8 cellular contexts compared by ENCODE assay signal in the genomic region with DNA sequence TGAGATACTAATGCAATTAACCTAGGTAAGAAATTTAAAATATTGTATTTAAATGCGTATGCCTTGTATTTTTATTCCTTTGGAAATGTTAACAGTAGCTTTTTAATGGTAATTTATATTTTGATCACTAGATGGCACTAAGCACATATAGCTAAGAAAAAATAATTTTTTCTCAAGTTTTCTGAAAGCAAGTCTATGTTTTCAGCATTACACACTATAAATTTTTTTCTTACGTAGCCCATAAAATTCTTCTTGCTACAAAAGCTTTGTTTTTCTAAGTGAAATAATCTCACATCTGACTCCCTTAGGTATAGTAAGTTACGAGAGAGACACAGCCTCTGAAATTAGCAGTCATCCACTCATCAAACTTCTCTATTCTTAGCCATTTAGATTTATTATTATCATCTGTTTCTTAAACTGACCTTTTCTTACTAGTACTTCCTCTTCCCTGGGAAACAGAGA. TPM values are rescaled to one million over a fixed set of nuclear protein-coding genes. Genes with fewer than 3 reads are reported as not detected.
A peak's percentile ranks its signal among the peaks of the same experiment; 100 is the strongest.
DNase-seq lines count a peak whose midpoint lies in the region; ATAC-seq and TF ChIP-seq lines count a peak whose summit lies in the region.

No MANE protein-coding gene starts in this region.

- POLR2A ChIA-PET in A673 (lab: Charles Lee; ENCODE audit: low non-redundant PET): interaction anchor here (0.7 kb wide), 1 partner anchor 11 kb away, joined by 7 read pairs; no protein-coding TSS in a partner anchor
- POLR2A ChIA-PET in activated CD4-positive, alpha-beta T cell treated with anti-CD3 and anti-CD28 coated beads for 36 hours (lab: Charles Lee): interaction anchor here (0.6 kb wide), 2 partner anchors 316 to 344 kb away, joined by 3 to 4 read pairs; no protein-coding TSS in a partner anchor

- peak; percentile 65 for TF ChIP-seq CTCF in A673 (conservative IDR thresholded peaks at IDR 0.05; ENCODE audit: low read depth, low read length)
- peak; percentile 38 for TF ChIP-seq CTCF in GM10266 (IDR thresholded peaks at IDR 0.05; ENCODE audit: control insufficient read depth, insufficient read depth, low read depth, missing control alignments)
- TF ChIP-seq CTCF in Peyer's patch (IDR thresholded peaks at IDR 0.05): peak in 5 of 6 experiments; percentile 2 to 51 (median 26)
- peak; percentile 20 to 55 (median 32) for TF ChIP-seq CTCF in gastroesophageal sphincter (IDR thresholded peaks at IDR 0.05)

- no peaks in the 10 kb centered on the region for H3K27me3 ChIP-seq in A673 (replicated peaks; ENCODE audit: insufficient read depth, low read depth, low read length, poor library complexity)
- no peaks in the 10 kb centered on the region for H3K27me3 ChIP-seq in Peyer's patch
- no peaks in the 10 kb centered on the region for H3K27me3 ChIP-seq in gastroesophageal sphincter

- TF ChIP-seq POLR2A in Peyer's patch (IDR thresholded peaks at IDR 0.05) (no peak), gastroesophageal sphincter (IDR thresholded peaks at IDR 0.05) (no peak)

- H3K9me3 Mint-ChIP-seq in activated CD4-positive, alpha-beta T cell treated with anti-CD3 and anti-CD28 coated beads for 36 hours (ENCODE audit: low read depth): no peaks in the 10 kb centered on the region

- H3K9me3 ChIP-seq in A673 (ENCODE audit: low read depth, low read length, poor library complexity, severe bottlenecking): no peaks in the 10 kb centered on the region
- H3K9me3 ChIP-seq in Peyer's patch: no peaks in the 10 kb centered on the region
- no peaks in the 10 kb centered on the region for H3K9me3 ChIP-seq in gastroesophageal sphincter

- intact Hi-C loops in A673 (cut with micrococcal nuclease; ENCODE audit: unreplicated experiment) (loop anchor here (5.0 to 10.0 kb wide), 3 partner anchors 344 to 749 kb away; no protein-coding TSS in a partner anchor), head of caudate nucleus (cut with DNase I) (no loop called here)
- intact Hi-C loops in activated CD4-positive, alpha-beta T cell treated with anti-CD3 and anti-CD28 coated beads for 36 hours (cut with DNase I, micrococcal nuclease): loop anchor here (1.0 to 5.0 kb wide), 4 partner anchors 49 to 343 kb away; no protein-coding TSS in a partner anchor

- H3K4me3 Mint-ChIP-seq in activated CD4-positive, alpha-beta T cell treated with anti-CD3 and anti-CD28 coated beads for 36 hours: no peak overlapping the region

- H3K4me3 ChIP-seq in A673 (ENCODE audit: low read depth, low read length, poor library complexity, severe bottlenecking) (no peak overlapping the region), Peyer's patch (no peak overlapping the region), gastroesophageal sphincter (no peak overlapping the region)

- no peaks in the 10 kb centered on the region for H3K27me3 Mint-ChIP-seq in activated CD4-positive, alpha-beta T cell treated with anti-CD3 and anti-CD28 coated beads for 36 hours

- TF ChIP-seq EP300 in gastroesophageal sphincter (IDR thresholded peaks at IDR 0.05): no peak

- peaks cover 9% of the 10 kb centered on the region for H3K36me3 Mint-ChIP-seq in activated CD4-positive, alpha-beta T cell treated with anti-CD3 and anti-CD28 coated beads for 36 hours (ENCODE audit: low read depth)

- BruUV-seq in A673 (replicated peaks; lab: Mats Ljungman, UMichigan): no TSS peak

- H3K4me1 ChIP-seq in A673 (ENCODE audit: insufficient read depth, low read length, poor library complexity, severe bottlenecking) (peaks cover 16% of the 10 kb centered on the region), Peyer's patch (no peaks in the 10 kb centered on the region), gastroesophageal sphincter (no peaks in the 10 kb centered on the region)

- H3K27ac ChIP-seq in A673 (ENCODE audit: low read depth, low read length, poor library complexity, severe bottlenecking): no peak overlapping the region
- H3K27ac ChIP-seq in Peyer's patch: no peak overlapping the region
- no peak overlapping the region for H3K27ac ChIP-seq in gastroesophageal sphincter

- no peak for ATAC-seq in gastroesophageal sphincter
- no peak for ATAC-seq in activated CD4-positive, alpha-beta T cell treated with anti-CD3 and anti-CD28 coated beads for 36 hours

- DNase-seq in A673 (ENCODE audit: low spot score) (peak; percentile 40), GM10266 (ENCODE audit: extremely low spot score) (no peak), Peyer's patch (no peak), head of caudate nucleus (no peak), putamen (ENCODE audit: low spot score) (no peak), RPMI8226 (no peak)
- DNase-seq in activated CD4-positive, alpha-beta T cell treated with anti-CD3 and anti-CD28 coated beads for 36 hours: no peak

- 36 to 41% methylated on average over 3 of the region's 3 CpGs for WGBS in gastroesophageal sphincter (ENCODE audit: low coverage in 1 of 2), 2 donors

- H3K4me1 Mint-ChIP-seq in activated CD4-positive, alpha-beta T cell treated with anti-CD3 and anti-CD28 coated beads for 36 hours: peaks cover 5% of the 10 kb centered on the region

- H3K36me3 ChIP-seq in A673 (ENCODE audit: insufficient read depth, low read length, poor library complexity, severe bottlenecking) (no peaks in the 10 kb centered on the region), Peyer's patch (peaks cover 0 to 3% (median 0%) of the 10 kb centered on the region in 3 donors), gastroesophageal sphincter (peaks cover 0 to 19% of the 10 kb centered on the region in 2 donors)

- CTCF ChIA-PET in A673 (lab: Charles Lee): interaction anchor here (0.6 kb wide), 1 partner anchor 548 kb away, joined by 7 read pairs; no protein-coding TSS in a partner anchor
- CTCF ChIA-PET in activated CD4-positive, alpha-beta T cell treated with anti-CD3 and anti-CD28 coated beads for 36 hours (lab: Charles Lee): interaction anchor here (0.7 to 3.8 kb wide), 25 partner anchors 10 to 430 kb away, joined by 3 to 13 read pairs (median 5); partner anchors contain the start of gene TSPYL1

- H3K27ac Mint-ChIP-seq in activated CD4-positive, alpha-beta T cell treated with anti-CD3 and anti-CD28 coated beads for 36 hours: no peak overlapping the region

RNA-seq across cellular contexts. Expression of gene TSPYL4, which starts 35.7 kb away (rescaled TPM):
- total RNA-seq in A673 (2021) (17.2 and 17.7 TPM in 2 replicates), Peyer's patch (1 to 10 TPM; 5.8 to 9.1 (median 7.2) TPM), gastroesophageal sphincter (10 to 100 TPM; 19.1 to 28.5 (median 20.0) TPM)
- total RNA-seq in activated CD4-positive, alpha-beta T cell treated with anti-CD3 and anti-CD28 coated beads for 36 hours: 10 to 100 TPM in 1 of 2 experiments, 1 to 10 TPM in 1; 9.4 to 10.8 TPM
